In the genomic region with DNA sequence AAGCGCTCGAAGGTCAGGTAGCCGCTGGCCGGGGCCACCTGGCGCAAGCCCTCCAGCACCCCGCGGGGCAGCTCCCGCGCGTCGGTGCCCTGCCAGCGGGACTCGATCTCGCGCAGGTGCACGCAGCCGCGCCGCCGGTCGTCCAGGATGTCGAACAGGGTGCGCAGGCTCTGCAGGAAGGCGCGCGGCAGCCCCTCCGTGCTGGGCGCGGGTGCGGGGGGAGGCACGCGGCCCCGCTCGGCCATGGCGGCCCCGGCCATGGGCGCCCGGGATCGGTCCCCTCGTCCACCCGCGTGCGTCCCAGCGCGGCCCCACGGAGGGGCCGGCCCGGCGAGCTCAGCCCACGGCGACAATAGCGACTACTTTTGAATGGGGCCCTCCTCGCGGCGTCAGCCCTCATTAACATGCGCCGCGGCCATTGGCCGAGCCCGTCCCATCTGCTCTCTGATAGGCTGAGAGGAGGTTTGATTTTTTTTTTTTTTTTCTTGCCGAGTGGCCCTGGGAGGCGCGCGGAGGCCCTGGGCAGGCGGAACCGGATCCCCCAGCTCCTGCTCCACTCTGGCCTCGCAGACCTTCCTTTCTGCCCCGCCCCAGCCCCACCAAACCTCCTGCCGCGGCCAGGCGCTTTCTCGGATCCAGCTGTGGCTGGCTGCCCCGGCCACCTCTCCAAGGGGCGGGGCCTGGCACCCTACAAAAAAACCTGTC, we compare ENCODE assay signal across 1 cellular context.
TF ChIP-seq lines count a peak whose summit lies in the region.

A gene with protein sequence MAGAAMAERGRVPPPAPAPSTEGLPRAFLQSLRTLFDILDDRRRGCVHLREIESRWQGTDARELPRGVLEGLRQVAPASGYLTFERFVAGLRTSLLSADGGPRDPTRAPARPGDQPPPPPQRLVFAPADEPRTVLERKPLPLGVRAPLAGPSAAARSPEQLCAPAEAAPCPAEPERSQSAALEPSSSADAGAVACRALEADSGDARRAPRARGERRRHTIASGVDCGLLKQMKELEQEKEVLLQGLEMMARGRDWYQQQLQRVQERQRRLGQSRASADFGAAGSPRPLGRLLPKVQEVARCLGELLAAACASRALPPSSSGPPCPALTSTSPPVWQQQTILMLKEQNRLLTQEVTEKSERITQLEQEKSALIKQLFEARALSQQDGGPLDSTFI (minus strand): TSS at position 357 of the 705 bp plus-strand sequence. CDS start 97 bp downstream, at position 260.

TF ChIP-seq in SK-N-SH, 30 proteins besides CTCF, POLR2A, EP300 and RAD21 (continued from another document):
- TF ChIP-seq, protein P1, sequence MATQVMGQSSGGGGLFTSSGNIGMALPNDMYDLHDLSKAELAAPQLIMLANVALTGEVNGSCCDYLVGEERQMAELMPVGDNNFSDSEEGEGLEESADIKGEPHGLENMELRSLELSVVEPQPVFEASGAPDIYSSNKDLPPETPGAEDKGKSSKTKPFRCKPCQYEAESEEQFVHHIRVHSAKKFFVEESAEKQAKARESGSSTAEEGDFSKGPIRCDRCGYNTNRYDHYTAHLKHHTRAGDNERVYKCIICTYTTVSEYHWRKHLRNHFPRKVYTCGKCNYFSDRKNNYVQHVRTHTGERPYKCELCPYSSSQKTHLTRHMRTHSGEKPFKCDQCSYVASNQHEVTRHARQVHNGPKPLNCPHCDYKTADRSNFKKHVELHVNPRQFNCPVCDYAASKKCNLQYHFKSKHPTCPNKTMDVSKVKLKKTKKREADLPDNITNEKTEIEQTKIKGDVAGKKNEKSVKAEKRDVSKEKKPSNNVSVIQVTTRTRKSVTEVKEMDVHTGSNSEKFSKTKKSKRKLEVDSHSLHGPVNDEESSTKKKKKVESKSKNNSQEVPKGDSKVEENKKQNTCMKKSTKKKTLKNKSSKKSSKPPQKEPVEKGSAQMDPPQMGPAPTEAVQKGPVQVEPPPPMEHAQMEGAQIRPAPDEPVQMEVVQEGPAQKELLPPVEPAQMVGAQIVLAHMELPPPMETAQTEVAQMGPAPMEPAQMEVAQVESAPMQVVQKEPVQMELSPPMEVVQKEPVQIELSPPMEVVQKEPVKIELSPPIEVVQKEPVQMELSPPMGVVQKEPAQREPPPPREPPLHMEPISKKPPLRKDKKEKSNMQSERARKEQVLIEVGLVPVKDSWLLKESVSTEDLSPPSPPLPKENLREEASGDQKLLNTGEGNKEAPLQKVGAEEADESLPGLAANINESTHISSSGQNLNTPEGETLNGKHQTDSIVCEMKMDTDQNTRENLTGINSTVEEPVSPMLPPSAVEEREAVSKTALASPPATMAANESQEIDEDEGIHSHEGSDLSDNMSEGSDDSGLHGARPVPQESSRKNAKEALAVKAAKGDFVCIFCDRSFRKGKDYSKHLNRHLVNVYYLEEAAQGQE (IDR thresholded peaks at IDR 0.05; ENCODE audit: low read depth, low read length): no peak
- TF ChIP-seq GATA2 (CRISPR knock-in tag; IDR thresholded peaks at IDR 0.05) (no peak), POLR2AphosphoS5 (IDR thresholded peaks at IDR 0.05; ENCODE audit: low read depth, low read length) (0 out of 2 replicates have a peak, but pooled peaks have one; percentile 25), MXI1 (IDR thresholded peaks at IDR 0.05; ENCODE audit: low read depth, low read length) (peak; percentile 65), FOXM1 (IDR thresholded peaks at IDR 0.05; ENCODE audit: low read depth) (no peak), TCF12 (IDR thresholded peaks at IDR 0.05) (no peak), CHD2 (IDR thresholded peaks at IDR 0.05; ENCODE audit: low read length, partially characterized antibody) (no peak), SIN3A (IDR thresholded peaks at IDR 0.05; ENCODE audit: borderline replicate concordance, low read depth, low read length) (no peak), FOXJ3 (CRISPR knock-in tag; IDR thresholded peaks at IDR 0.05) (no peak), EZH2phosphoT487 (IDR thresholded peaks at IDR 0.05; ENCODE audit: borderline replicate concordance, low read depth) (no peak), GABPA (IDR thresholded peaks at IDR 0.05; ENCODE audit: low read depth) (no peak), ELF1 (IDR thresholded peaks at IDR 0.05) (no peak), RXRA (IDR thresholded peaks at IDR 0.05; ENCODE audit: borderline replicate concordance, low read depth) (no peak), YY1 (IDR thresholded peaks at IDR 0.05; ENCODE audit: low read depth) (no peak), TAF1 (IDR thresholded peaks at IDR 0.05; ENCODE audit: borderline replicate concordance, low read depth, low read length) (no peak), RFX5 (IDR thresholded peaks at IDR 0.05; ENCODE audit: low read length) (peak; percentile 84), NRF1 (IDR thresholded peaks at IDR 0.05; ENCODE audit: low read depth, low read length) (peak; percentile 56), RCOR1 (IDR thresholded peaks at IDR 0.05; ENCODE audit: low read length) (no peak)
- TF ChIP-seq, protein P2, sequence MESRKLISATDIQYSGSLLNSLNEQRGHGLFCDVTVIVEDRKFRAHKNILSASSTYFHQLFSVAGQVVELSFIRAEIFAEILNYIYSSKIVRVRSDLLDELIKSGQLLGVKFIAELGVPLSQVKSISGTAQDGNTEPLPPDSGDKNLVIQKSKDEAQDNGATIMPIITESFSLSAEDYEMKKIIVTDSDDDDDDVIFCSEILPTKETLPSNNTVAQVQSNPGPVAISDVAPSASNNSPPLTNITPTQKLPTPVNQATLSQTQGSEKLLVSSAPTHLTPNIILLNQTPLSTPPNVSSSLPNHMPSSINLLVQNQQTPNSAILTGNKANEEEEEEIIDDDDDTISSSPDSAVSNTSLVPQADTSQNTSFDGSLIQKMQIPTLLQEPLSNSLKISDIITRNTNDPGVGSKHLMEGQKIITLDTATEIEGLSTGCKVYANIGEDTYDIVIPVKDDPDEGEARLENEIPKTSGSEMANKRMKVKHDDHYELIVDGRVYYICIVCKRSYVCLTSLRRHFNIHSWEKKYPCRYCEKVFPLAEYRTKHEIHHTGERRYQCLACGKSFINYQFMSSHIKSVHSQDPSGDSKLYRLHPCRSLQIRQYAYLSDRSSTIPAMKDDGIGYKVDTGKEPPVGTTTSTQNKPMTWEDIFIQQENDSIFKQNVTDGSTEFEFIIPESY (IDR thresholded peaks at IDR 0.05; ENCODE audit: borderline replicate concordance, low read depth): no peak
- TF ChIP-seq, protein P3, sequence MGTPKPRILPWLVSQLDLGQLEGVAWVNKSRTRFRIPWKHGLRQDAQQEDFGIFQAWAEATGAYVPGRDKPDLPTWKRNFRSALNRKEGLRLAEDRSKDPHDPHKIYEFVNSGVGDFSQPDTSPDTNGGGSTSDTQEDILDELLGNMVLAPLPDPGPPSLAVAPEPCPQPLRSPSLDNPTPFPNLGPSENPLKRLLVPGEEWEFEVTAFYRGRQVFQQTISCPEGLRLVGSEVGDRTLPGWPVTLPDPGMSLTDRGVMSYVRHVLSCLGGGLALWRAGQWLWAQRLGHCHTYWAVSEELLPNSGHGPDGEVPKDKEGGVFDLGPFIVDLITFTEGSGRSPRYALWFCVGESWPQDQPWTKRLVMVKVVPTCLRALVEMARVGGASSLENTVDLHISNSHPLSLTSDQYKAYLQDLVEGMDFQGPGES (IDR thresholded peaks at IDR 0.05; ENCODE audit: low read depth, low read length): no peak
- TF ChIP-seq, protein P4, sequence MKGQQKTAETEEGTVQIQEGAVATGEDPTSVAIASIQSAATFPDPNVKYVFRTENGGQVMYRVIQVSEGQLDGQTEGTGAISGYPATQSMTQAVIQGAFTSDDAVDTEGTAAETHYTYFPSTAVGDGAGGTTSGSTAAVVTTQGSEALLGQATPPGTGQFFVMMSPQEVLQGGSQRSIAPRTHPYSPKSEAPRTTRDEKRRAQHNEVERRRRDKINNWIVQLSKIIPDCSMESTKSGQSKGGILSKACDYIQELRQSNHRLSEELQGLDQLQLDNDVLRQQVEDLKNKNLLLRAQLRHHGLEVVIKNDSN (IDR thresholded peaks at IDR 0.05; ENCODE audit: borderline replicate concordance, low read depth): no peak
